In the genomic region with DNA sequence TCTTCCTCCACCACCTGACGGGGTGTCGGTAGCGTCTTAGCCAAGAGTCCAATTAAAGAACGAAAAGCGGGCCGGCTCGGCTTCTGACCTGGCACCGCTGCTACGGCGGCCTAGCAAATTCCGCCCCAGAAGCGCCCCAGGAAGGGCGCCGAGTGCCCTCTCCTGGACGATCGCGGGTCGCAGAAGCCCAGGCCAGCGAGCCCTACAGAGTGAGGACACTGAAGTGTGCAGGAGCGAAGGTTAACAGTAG, we compare ENCODE assay signal across 6 cellular contexts. TPM values are rescaled to one million over a fixed set of nuclear protein-coding genes. Genes with fewer than 3 reads are reported as not detected.
DNase-seq lines count a peak whose midpoint lies in the region; ATAC-seq and TF ChIP-seq lines count a peak whose summit lies in the region.

No MANE protein-coding gene starts in this region.

- H3K4me3 ChIP-seq in MM.1S (ENCODE audit: low read length) = peak overlapping the region; percentile 72

- peaks cover 12% of the 10 kb centered on the region for H3K27me3 Mint-ChIP-seq in glutamatergic neuron (ENCODE audit: unreplicated experiment)

- peak overlapping the region; percentile 83 for H3K27ac Mint-ChIP-seq in glutamatergic neuron (ENCODE audit: unreplicated experiment)

- ATAC-seq in GM19324 (IDR thresholded peaks at IDR 0.05; ENCODE audit: low FRiP score, unreplicated experiment) (peak; percentile 8), GM21367 (IDR thresholded peaks at IDR 0.05; ENCODE audit: unreplicated experiment) (no peak)

- H3K36me3 ChIP-seq in MM.1S (replicated peaks; ENCODE audit: insufficient read depth, low read length) = no peaks in the 10 kb centered on the region

- peak overlapping the region; percentile 93 for H3K4me2 ChIP-seq in MM.1S (ENCODE audit: low read depth, low read length)

- H3K4me1 ChIP-seq in MM.1S (ENCODE audit: low read length) = peaks cover 9% of the 10 kb centered on the region; the same call in 1 of the 2 replicates

- H4K20me1 ChIP-seq in MM.1S (ENCODE audit: insufficient read depth, low read length) = no peaks in the 10 kb centered on the region

- peaks cover 22% of the 10 kb centered on the region for H3K27me3 ChIP-seq in MM.1S (replicated peaks; ENCODE audit: insufficient read depth, low read length)

- peak overlapping the region; percentile 90 for H3K4me3 Mint-ChIP-seq in glutamatergic neuron (ENCODE audit: unreplicated experiment)

- peak overlapping the region; percentile 15; the same call in 1 of the 2 replicates for H3K27ac ChIP-seq in MM.1S (ENCODE audit: low read length)

- H2AFZ ChIP-seq in MM.1S (ENCODE audit: low read length) = peak overlapping the region; percentile 98

- H3K36me3 Mint-ChIP-seq in glutamatergic neuron (ENCODE audit: unreplicated experiment) = peaks cover 4% of the 10 kb centered on the region

- peak overlapping the region; percentile 64; the same call in 1 of the 2 replicates for H3K9ac ChIP-seq in MM.1S (ENCODE audit: low read length)

- DNase-seq in MM.1S = peak; percentile 79
- no peak for DNase-seq in glutamatergic neuron
- peak; percentile 88 for DNase-seq in superior temporal gyrus (ENCODE audit: extremely low spot score)
- no peak for DNase-seq in NCI-H2081 treated with DMSO at 0.1 percent for 48 hours (lab: John Stamatoyannopoulos, UW)

- H3K9me3 Mint-ChIP-seq in glutamatergic neuron (ENCODE audit: unreplicated experiment) = peaks cover 6% of the 10 kb centered on the region

- H3K9me3 ChIP-seq in MM.1S (replicated peaks; ENCODE audit: insufficient read depth, low read length) = no peaks in the 10 kb centered on the region

- H3K9me2 ChIP-seq in MM.1S (replicated peaks; ENCODE audit: insufficient read depth, low read length) = no peaks in the 10 kb centered on the region

- TF ChIP-seq CTCF in MM.1S (IDR thresholded peaks at IDR 0.05; ENCODE audit: low read length) = no peak
- TF ChIP-seq CTCF in glutamatergic neuron (IDR thresholded peaks at IDR 0.05; ENCODE audit: partially characterized antibody, unreplicated experiment) = no peak

- peaks cover 7% of the 10 kb centered on the region; the same call in 1 of the 2 replicates for H3F3A ChIP-seq in MM.1S (ENCODE audit: insufficient read depth, low read length)

- peaks cover 16% of the 10 kb centered on the region for H3K4me1 Mint-ChIP-seq in glutamatergic neuron (ENCODE audit: low read depth, unreplicated experiment)

- peaks cover 33% of the 10 kb centered on the region for H3K79me2 ChIP-seq in MM.1S (ENCODE audit: low read length)

RNA-seq across cellular contexts. Expression of gene KMT2B, which starts 1.1 kb away (rescaled TPM):
- total RNA-seq in glutamatergic neuron (ENCODE audit: unreplicated experiment) = 60.8 TPM

RNA-seq across cellular contexts. Expression of gene ZBTB32, which starts 12.3 kb away (rescaled TPM):
- not detected for total RNA-seq in glutamatergic neuron (ENCODE audit: unreplicated experiment)

RNA-seq across cellular contexts. Expression of gene IGFLR1, which starts 25.6 kb away (rescaled TPM):
- total RNA-seq in glutamatergic neuron (ENCODE audit: unreplicated experiment) = 4.7 TPM

RNA-seq across cellular contexts. Expression of gene U2AF1L4, which starts 28.6 kb away (rescaled TPM):
- total RNA-seq in glutamatergic neuron (ENCODE audit: unreplicated experiment) = 24.3 TPM

RNA-seq across cellular contexts. Expression of gene PSENEN, which starts 28.8 kb away (rescaled TPM):
- total RNA-seq in glutamatergic neuron (ENCODE audit: unreplicated experiment) = 109 TPM

Comparison
In these comparisons a context has a peak if more than half of its experiments do, and no peak if none do; other contexts are left out.
1. DNase-seq: peak in MM.1S (single experiment) and superior temporal gyrus (single experiment); none in glutamatergic neuron (single experiment) and NCI-H2081 treated with DMSO at 0.1 percent for 48 hours (single experiment).